ENCODE assay signal across 20 cellular contexts in genomic region chr2:1495676-1496393, GRCh38.
"Had no signal": no experiment of that assay in that cellular context is flagged by ENCODE, and none has a peak within 500 bp of the region (broad histone marks: within the 10 kb centered on the region; RNA-seq: fewer than 3 reads in every experiment).

No MANE protein-coding gene starts in this region.

- H3K27me3 Mint-ChIP-seq: activated CD8-positive, alpha-beta T cell treated with anti-CD3 and anti-CD28 coated beads for 36 hours; activated naive CD8-positive, alpha-beta T cell treated with anti-CD3 and anti-CD28 coated beads, Interleukin-2, amount 10 ng/mL, durations not matched to agents 7 days and 5 days; effector memory CD8-positive, alpha-beta T cell had no signal

- H3K4me1 ChIP-seq: pancreas had no signal

- H3K27ac Mint-ChIP-seq: activated CD8-positive, alpha-beta T cell treated with anti-CD3 and anti-CD28 coated beads for 36 hours; activated naive CD8-positive, alpha-beta T cell treated with anti-CD3 and anti-CD28 coated beads, Interleukin-2, amount 10 ng/mL, durations not matched to agents 7 days and 5 days; activated T-helper 1 cell treated with anti-CD3 and anti-CD28 coated beads, Interleukin-12 subunit alpha, Interleukin-12 subunit beta, Interleukin-2, Interleukin-4 antibody, amounts not matched to agents 30 ng/mL and 10 ng/mL and 1 ng/mL, durations not matched to agents 14 hours and 24 hours and 36 hours; effector memory CD8-positive, alpha-beta T cell; immature natural killer cell had no signal

- H3K27ac ChIP-seq: pancreas had no signal

- H3K9me3 ChIP-seq: pancreas had no signal

- H3K36me3 Mint-ChIP-seq: activated naive CD8-positive, alpha-beta T cell treated with anti-CD3 and anti-CD28 coated beads, Interleukin-2, amount 10 ng/mL, durations not matched to agents 7 days and 5 days; immature natural killer cell had no signal

- DNase-seq: activated CD4-positive, alpha-beta T cell treated with anti-CD3 and anti-CD28 coated beads for 1 hour; activated CD8-positive, alpha-beta T cell treated with anti-CD3 and anti-CD28 coated beads for 36 hours; activated naive CD4-positive, alpha-beta T cell; activated naive CD8-positive, alpha-beta T cell treated with anti-CD3 and anti-CD28 coated beads, Interleukin-2, amount 10 ng/mL, durations not matched to agents 7 days and 5 days; cerebellar nuclear complex; dermis blood vessel endothelial cell; effector memory CD8-positive, alpha-beta T cell; foreskin melanocyte; immature natural killer cell; midbrain; pancreas; stimulated activated CD4-positive, alpha-beta T cell treated with anti-CD3 and anti-CD28 coated beads, Interleukin-15, amount 100 ng/mL, for 24 hours; stimulated activated CD4-positive, alpha-beta T cell treated with anti-CD3 and anti-CD28 coated beads, Interleukin-4, amount 100 ng/mL, for 1 hour; stimulated activated naive CD4-positive, alpha-beta T cell treated with Interleukin-2 at 50 U/mL for 16 hours; substantia nigra; T1000; trophoblast cell had no signal

- ATAC-seq: activated CD8-positive, alpha-beta T cell treated with anti-CD3 and anti-CD28 coated beads for 36 hours; effector memory CD8-positive, alpha-beta T cell; pancreas had no signal

- H3K4me3 Mint-ChIP-seq: activated CD8-positive, alpha-beta T cell treated with anti-CD3 and anti-CD28 coated beads for 36 hours; activated naive CD8-positive, alpha-beta T cell treated with anti-CD3 and anti-CD28 coated beads, Interleukin-2, amount 10 ng/mL, durations not matched to agents 7 days and 5 days; activated T-helper 1 cell treated with anti-CD3 and anti-CD28 coated beads, Interleukin-12 subunit alpha, Interleukin-12 subunit beta, Interleukin-2, Interleukin-4 antibody, amounts not matched to agents 30 ng/mL and 10 ng/mL and 1 ng/mL, durations not matched to agents 14 hours and 24 hours and 36 hours; effector memory CD8-positive, alpha-beta T cell; immature natural killer cell; neural crest cell had no signal

- H3K4me1 Mint-ChIP-seq: activated naive CD8-positive, alpha-beta T cell treated with anti-CD3 and anti-CD28 coated beads, Interleukin-2, amount 10 ng/mL, durations not matched to agents 7 days and 5 days; immature natural killer cell; neural crest cell had no signal

- H3K9me3 Mint-ChIP-seq: activated CD8-positive, alpha-beta T cell treated with anti-CD3 and anti-CD28 coated beads for 36 hours; activated naive CD8-positive, alpha-beta T cell treated with anti-CD3 and anti-CD28 coated beads, Interleukin-2, amount 10 ng/mL, durations not matched to agents 7 days and 5 days; activated T-helper 1 cell treated with anti-CD3 and anti-CD28 coated beads, Interleukin-12 subunit alpha, Interleukin-12 subunit beta, Interleukin-2, Interleukin-4 antibody, amounts not matched to agents 30 ng/mL and 10 ng/mL and 1 ng/mL, durations not matched to agents 14 hours and 24 hours and 36 hours; effector memory CD8-positive, alpha-beta T cell; immature natural killer cell; neural crest cell had no signal

- H3K27me3 ChIP-seq: pancreas had no signal

- H3K4me3 ChIP-seq: lung, pancreas had no signal

- H3K36me3 ChIP-seq: pancreas had no signal
